8 cellular contexts compared by ENCODE assay signal in genomic region chr2:134120160-134120717, GRCh38.
DNase-seq lines count a peak whose midpoint lies in the region; ATAC-seq and TF ChIP-seq lines count a peak whose summit lies in the region.

No MANE protein-coding gene starts in this region.

- peak overlapping the region; percentile 91 for H3K4me3 Mint-ChIP-seq in stimulated activated memory B cell treated with anti-CD40 and anti-IgM and Interleukin-4, amounts not matched to agents 10 μg/mL and 1 μg/mL and 100 μg/mL, for 72 hours

- H3K4me1 ChIP-seq in A673 (ENCODE audit: insufficient read depth, low read length, poor library complexity, severe bottlenecking): peaks cover 6% of the 10 kb centered on the region

- H3K27me3 Mint-ChIP-seq in stimulated activated memory B cell treated with anti-CD40 and anti-IgM and Interleukin-4, amounts not matched to agents 10 μg/mL and 1 μg/mL and 100 μg/mL, for 72 hours: no peaks in the 10 kb centered on the region

- BruUV-seq in A673 (replicated peaks; lab: Mats Ljungman, UMichigan): no TSS peak

- CTCF ChIA-PET in A673 (lab: Charles Lee): interaction anchor here (0.6 to 4.2 kb wide), 4 partner anchors 21 to 331 kb away, joined by 3 to 35 read pairs (median 6); no protein-coding TSS in a partner anchor

- H3K36me3 Mint-ChIP-seq in stimulated activated memory B cell treated with anti-CD40 and anti-IgM and Interleukin-4, amounts not matched to agents 10 μg/mL and 1 μg/mL and 100 μg/mL, for 72 hours: no peaks in the 10 kb centered on the region

- TF ChIP-seq CTCF in A673 (conservative IDR thresholded peaks at IDR 0.05; ENCODE audit: low read depth, low read length): no peak

- H3K9me3 ChIP-seq in A673 (ENCODE audit: low read depth, low read length, poor library complexity, severe bottlenecking) (no peaks in the 10 kb centered on the region), iPS-18c (ENCODE audit: control insufficient read depth, insufficient read depth, low read length) (no peaks in the 10 kb centered on the region)

- H3K27ac Mint-ChIP-seq in stimulated activated memory B cell treated with anti-CD40 and anti-IgM and Interleukin-4, amounts not matched to agents 10 μg/mL and 1 μg/mL and 100 μg/mL, for 72 hours: peak overlapping the region; percentile 88

- H3K27me3 ChIP-seq in A673 (replicated peaks; ENCODE audit: insufficient read depth, low read depth, low read length, poor library complexity): peaks cover 16% of the 10 kb centered on the region

- peak; percentile 7 for ATAC-seq in GM19452 (IDR thresholded peaks at IDR 0.05; ENCODE audit: unreplicated experiment)
- peak; percentile 42 for ATAC-seq in stimulated activated memory B cell treated with anti-CD40 and anti-IgM and Interleukin-4, amounts not matched to agents 10 μg/mL and 1 μg/mL and 100 μg/mL, for 72 hours

- WGBS in adipose tissue, 3 donors: 0% methylated on average over 40 to 72 of the region's 72 CpGs

- POLR2A ChIA-PET in A673 (lab: Charles Lee; ENCODE audit: low non-redundant PET): interaction anchor here (0.6 kb wide), 1 partner anchor 104 kb away, joined by 3 read pairs; no protein-coding TSS in a partner anchor

- DNase-seq in A673 (ENCODE audit: low spot score): no peak
- peak; percentile 57 for DNase-seq in HuH-7.5 (ENCODE audit: low spot score)
- DNase-seq in NOMO-1 treated with DMSO at 0.1 percent for 48 hours (lab: John Stamatoyannopoulos, UW; ENCODE audit: unreplicated experiment): no peak
- no peak for DNase-seq in NCI-H510A (lab: John Stamatoyannopoulos, UW)

- H3K9me3 Mint-ChIP-seq in stimulated activated memory B cell treated with anti-CD40 and anti-IgM and Interleukin-4, amounts not matched to agents 10 μg/mL and 1 μg/mL and 100 μg/mL, for 72 hours: no peaks in the 10 kb centered on the region

- H3K4me3 ChIP-seq in A673 (ENCODE audit: low read depth, low read length, poor library complexity, severe bottlenecking) (peak overlapping the region; percentile 70), iPS-18c (ENCODE audit: insufficient read depth, low read depth, low read length) (peak overlapping the region; percentile 88)

- H3K4me1 Mint-ChIP-seq in stimulated activated memory B cell treated with anti-CD40 and anti-IgM and Interleukin-4, amounts not matched to agents 10 μg/mL and 1 μg/mL and 100 μg/mL, for 72 hours: peaks cover 56% of the 10 kb centered on the region

- H3K36me3 ChIP-seq in A673 (ENCODE audit: insufficient read depth, low read length, poor library complexity, severe bottlenecking): no peaks in the 10 kb centered on the region

- H3K27ac ChIP-seq in A673 (ENCODE audit: low read depth, low read length, poor library complexity, severe bottlenecking) (peak overlapping the region; percentile 56), adipose tissue (ENCODE audit: low read depth, low read length) (peak overlapping the region; percentile 83)

- intact Hi-C loops in A673 (cut with micrococcal nuclease; ENCODE audit: unreplicated experiment): no loop called here
